In the genomic region with DNA sequence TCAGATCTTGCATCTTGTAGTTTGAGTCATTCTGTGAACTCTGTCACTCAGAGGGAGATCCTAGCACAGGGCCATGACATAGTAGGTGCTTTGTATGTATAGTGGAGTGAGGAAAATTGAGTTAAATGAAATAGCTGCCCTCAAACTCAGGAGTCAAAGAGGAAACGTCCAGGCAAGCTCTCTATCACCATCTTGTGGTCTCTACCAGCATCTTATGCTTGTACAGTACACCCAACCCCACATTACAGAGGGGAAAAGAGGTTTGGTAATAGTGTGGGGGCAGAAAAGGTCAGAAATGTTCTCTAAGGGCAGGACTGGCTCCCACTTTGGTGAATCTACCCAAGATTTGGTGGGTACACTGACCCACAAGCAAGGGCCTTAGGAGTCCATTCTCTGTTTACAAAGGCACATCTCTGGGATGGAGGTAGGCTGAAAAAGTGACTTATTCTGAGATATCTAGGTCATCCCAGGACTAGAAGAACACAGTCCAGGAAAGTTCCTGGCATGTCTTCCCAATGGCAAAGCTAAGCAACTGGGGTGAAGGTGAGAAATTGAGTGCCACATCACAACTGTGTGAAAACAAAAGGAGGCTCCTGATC, we compare ENCODE assay signal across 8 cellular contexts.
DNase-seq lines count a peak whose midpoint lies in the region; ATAC-seq and TF ChIP-seq lines count a peak whose summit lies in the region.

No MANE protein-coding gene starts in this region.

- ATAC-seq in GM21529 (IDR thresholded peaks at IDR 0.05; ENCODE audit: unreplicated experiment) (peak; percentile 59), foreskin keratinocyte (no peak), GM21381 (IDR thresholded peaks at IDR 0.05; ENCODE audit: unreplicated experiment) (no peak)

- no peaks in the 10 kb centered on the region for H3K27me3 ChIP-seq in foreskin keratinocyte

- no peaks in the 10 kb centered on the region for H3K4me1 ChIP-seq in foreskin keratinocyte

- H3K27ac ChIP-seq in foreskin keratinocyte (no peak overlapping the region), caudate nucleus (ENCODE audit: low read depth, low read length) (no peak overlapping the region), coronary artery (no peak overlapping the region)

- DNase-seq in DMS53 (lab: John Stamatoyannopoulos, UW) (peak; percentile 66), NCI-H82 treated with DMSO at 0.1 percent for 48 hours (lab: John Stamatoyannopoulos, UW; ENCODE audit: unreplicated experiment) (peak; percentile 61), foreskin keratinocyte (no peak), caudate nucleus (lab: John Stamatoyannopoulos, UW) (no peak), coronary artery (ENCODE audit: low spot score) (no peak)
- DNase-seq in stimulated activated CD8-positive, alpha-beta memory T cell treated with anti-CD3 and anti-CD28 coated beads, Interleukin-4, amount 100 ng/mL, for 48 hours, result no peak

- no peak overlapping the region for H3K4me3 ChIP-seq in coronary artery

- TF ChIP-seq CTCF in foreskin keratinocyte (conservative IDR thresholded peaks at IDR 0.05), result peak; percentile 23
- no peak for TF ChIP-seq CTCF in coronary artery (IDR thresholded peaks at IDR 0.05)

Comparison
In these comparisons a context has a peak if more than half of its experiments do, and no peak if none do; other contexts are left out.
1. DNase-seq: peak in DMS53 (single experiment) and NCI-H82 treated with DMSO at 0.1 percent for 48 hours (single experiment); none in foreskin keratinocyte (0 of 2), caudate nucleus (0 of 61), coronary artery (single experiment) and stimulated activated CD8-positive, alpha-beta memory T cell treated with anti-CD3 and anti-CD28 coated beads, Interleukin-4, amount 100 ng/mL, for 48 hours (single experiment).